Comparison of ENCODE assay signal across 12 cellular contexts in the genomic region with DNA sequence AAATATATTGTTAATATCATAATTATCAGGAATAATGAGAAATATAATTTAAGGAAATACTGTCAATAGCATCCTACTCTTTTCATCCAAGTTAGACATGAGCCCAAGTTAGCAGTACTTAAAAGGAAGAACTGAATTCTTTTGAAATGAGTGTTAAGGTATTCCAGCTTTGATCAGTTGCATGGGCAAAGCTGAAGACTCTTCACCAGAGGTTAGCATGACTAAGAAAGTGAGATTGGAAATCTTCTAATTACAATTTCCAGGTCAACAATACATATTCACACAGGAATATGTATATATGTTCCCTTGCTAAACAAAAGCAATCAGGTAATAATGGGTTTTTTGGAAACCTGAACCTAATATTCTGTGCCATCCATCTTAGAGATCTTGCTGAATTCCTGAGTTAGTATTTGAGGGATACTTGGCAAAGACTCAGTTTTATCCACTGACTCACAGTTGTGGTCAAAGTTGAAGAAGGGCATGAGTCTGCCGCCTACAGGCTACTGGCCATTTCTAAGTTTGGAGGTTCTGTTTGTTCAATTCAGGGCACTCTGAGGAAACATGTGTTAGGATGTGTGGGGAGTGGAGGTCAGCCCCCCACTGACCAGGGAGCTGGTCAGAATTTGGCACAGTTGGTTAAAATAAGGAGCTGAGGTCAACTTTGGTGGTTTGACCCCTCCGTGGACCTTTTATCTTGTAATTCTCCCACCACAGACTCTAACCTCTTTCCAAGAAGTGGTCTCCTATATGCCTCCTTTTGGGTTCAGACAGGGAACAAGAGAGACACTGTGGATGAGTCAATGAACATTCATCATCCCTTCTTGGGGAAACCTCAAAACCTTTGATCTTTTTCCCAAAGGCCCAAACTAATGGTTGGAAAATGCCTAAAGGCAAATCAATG.
A peak's percentile ranks its signal among the peaks of the same experiment; 100 is the strongest.
DNase-seq lines count a peak whose midpoint lies in the region; ATAC-seq, FAIRE-seq and TF ChIP-seq lines count a peak whose summit lies in the region.
"Had no signal": no experiment of that assay in that cellular context is flagged by ENCODE, and none has a peak within 500 bp of the region (broad histone marks: within the 10 kb centered on the region; RNA-seq: fewer than 3 reads in every experiment).

No MANE protein-coding gene starts in this region.

- peak; percentile 73 for DNase-seq in AG09309 (ENCODE audit: low read depth)
- DNase-seq in adipocyte (ENCODE audit: low read depth): peak; percentile 45
- DNase-seq in kidney: no peak
- DNase-seq in activated CD8-positive, alpha-beta memory T cell treated with anti-CD3 and anti-CD28 coated beads, Interleukin-2, amount 50 U/mL, for 4 hours: no peak
- no peak for DNase-seq in NCI-H510A (lab: John Stamatoyannopoulos, UW)
- DNase-seq: cortex of kidney, NCI-H2171 treated with DMSO at 0.1 percent for 48 hours, ovary had no signal

- ATAC-seq in GM19324 (IDR thresholded peaks at IDR 0.05; ENCODE audit: low FRiP score, unreplicated experiment): no peak
- ATAC-seq in GM21526 (IDR thresholded peaks at IDR 0.05; ENCODE audit: low FRiP score, unreplicated experiment): no peak

- TF ChIP-seq RAD21 in Ishikawa (IDR thresholded peaks at IDR 0.05; ENCODE audit: low read depth): 0 out of 2 replicates have a peak, but pooled peaks have one; percentile 2

- H3K27ac ChIP-seq in kidney (ENCODE audit: low read depth in 2 of 2, low read length in 2 of 2): no peak overlapping the region
- H3K27ac ChIP-seq: ovary, SK-N-MC had no signal

- H3K9ac ChIP-seq in adipocyte (ENCODE audit: low read length) (no peak overlapping the region), kidney (ENCODE audit: low read length in 2 of 2) (no peak overlapping the region)

- peak; percentile 43 for TF ChIP-seq CTCF in AG09309 (IDR thresholded peaks at IDR 0.05; ENCODE audit: control insufficient read depth, insufficient read depth, low read depth, low read length, missing control alignments)
- peak; percentile 11 for TF ChIP-seq CTCF in kidney (IDR thresholded peaks at IDR 0.05; ENCODE audit: borderline replicate concordance, extremely low read depth, insufficient read depth)

- intact Hi-C loops in kidney (cut with DNase I): no loop called here

- FAIRE-seq in kidney (lab: Jason Lieb, UNC): no peak

- TF ChIP-seq EP300 in Ishikawa (IDR thresholded peaks at IDR 0.05; ENCODE audit: borderline replicate concordance): no peak

- no peak overlapping the region for H3K4me3 ChIP-seq in AG09309 (ENCODE audit: control insufficient read depth, low read depth, low read length)
- no peak overlapping the region for H3K4me3 ChIP-seq in adipocyte (ENCODE audit: low read length)
- no peak overlapping the region for H3K4me3 ChIP-seq in kidney (ENCODE audit: low read length in 2 of 2)
- H3K4me3 ChIP-seq: ovary, SK-N-MC had no signal

- H3K36me3 ChIP-seq in adipocyte (ENCODE audit: control insufficient read depth, insufficient read depth, low read length, severe bottlenecking) (no peaks in the 10 kb centered on the region), kidney (ENCODE audit: control insufficient read depth in 1 of 2, insufficient read depth in 2 of 2, low read length in 2 of 2) (no peaks in the 10 kb centered on the region)
- H3K36me3 ChIP-seq: ovary had no signal

- H3K9me3 ChIP-seq in adipocyte (ENCODE audit: control insufficient read depth, low read length): no peaks in the 10 kb centered on the region
- no peaks in the 10 kb centered on the region for H3K9me3 ChIP-seq in kidney (ENCODE audit: control insufficient read depth in 1 of 2, low read length in 2 of 2)
- H3K9me3 ChIP-seq: ovary had no signal

- no peaks in the 10 kb centered on the region for H3K27me3 ChIP-seq in adipocyte (replicated peaks; ENCODE audit: control insufficient read depth, insufficient read depth, low read length)
- H3K27me3 ChIP-seq: ovary had no signal

- H3K4me1 ChIP-seq in adipocyte (ENCODE audit: control insufficient read depth, insufficient read depth, low read length): peaks cover 26% of the 10 kb centered on the region
- no peaks in the 10 kb centered on the region for H3K4me1 ChIP-seq in kidney (ENCODE audit: control insufficient read depth in 1 of 2, insufficient read depth in 1 of 2, low read depth in 1 of 2, low read length in 2 of 2)

TF ChIP-seq in Ishikawa, 13 proteins besides CTCF, POLR2A, EP300 and RAD21:
- no peak for TF ChIP-seq EGR1 (IDR thresholded peaks at IDR 0.05)
- TF ChIP-seq TAF1 (IDR thresholded peaks at IDR 0.05; ENCODE audit: low read depth): no peak
- TF ChIP-seq, protein P1, sequence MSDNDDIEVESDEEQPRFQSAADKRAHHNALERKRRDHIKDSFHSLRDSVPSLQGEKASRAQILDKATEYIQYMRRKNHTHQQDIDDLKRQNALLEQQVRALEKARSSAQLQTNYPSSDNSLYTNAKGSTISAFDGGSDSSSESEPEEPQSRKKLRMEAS (IDR thresholded peaks at IDR 0.05): no peak
- TF ChIP-seq TCF12 (IDR thresholded peaks at IDR 0.05; ENCODE audit: low read depth): no peak
- TF ChIP-seq, protein P2, sequence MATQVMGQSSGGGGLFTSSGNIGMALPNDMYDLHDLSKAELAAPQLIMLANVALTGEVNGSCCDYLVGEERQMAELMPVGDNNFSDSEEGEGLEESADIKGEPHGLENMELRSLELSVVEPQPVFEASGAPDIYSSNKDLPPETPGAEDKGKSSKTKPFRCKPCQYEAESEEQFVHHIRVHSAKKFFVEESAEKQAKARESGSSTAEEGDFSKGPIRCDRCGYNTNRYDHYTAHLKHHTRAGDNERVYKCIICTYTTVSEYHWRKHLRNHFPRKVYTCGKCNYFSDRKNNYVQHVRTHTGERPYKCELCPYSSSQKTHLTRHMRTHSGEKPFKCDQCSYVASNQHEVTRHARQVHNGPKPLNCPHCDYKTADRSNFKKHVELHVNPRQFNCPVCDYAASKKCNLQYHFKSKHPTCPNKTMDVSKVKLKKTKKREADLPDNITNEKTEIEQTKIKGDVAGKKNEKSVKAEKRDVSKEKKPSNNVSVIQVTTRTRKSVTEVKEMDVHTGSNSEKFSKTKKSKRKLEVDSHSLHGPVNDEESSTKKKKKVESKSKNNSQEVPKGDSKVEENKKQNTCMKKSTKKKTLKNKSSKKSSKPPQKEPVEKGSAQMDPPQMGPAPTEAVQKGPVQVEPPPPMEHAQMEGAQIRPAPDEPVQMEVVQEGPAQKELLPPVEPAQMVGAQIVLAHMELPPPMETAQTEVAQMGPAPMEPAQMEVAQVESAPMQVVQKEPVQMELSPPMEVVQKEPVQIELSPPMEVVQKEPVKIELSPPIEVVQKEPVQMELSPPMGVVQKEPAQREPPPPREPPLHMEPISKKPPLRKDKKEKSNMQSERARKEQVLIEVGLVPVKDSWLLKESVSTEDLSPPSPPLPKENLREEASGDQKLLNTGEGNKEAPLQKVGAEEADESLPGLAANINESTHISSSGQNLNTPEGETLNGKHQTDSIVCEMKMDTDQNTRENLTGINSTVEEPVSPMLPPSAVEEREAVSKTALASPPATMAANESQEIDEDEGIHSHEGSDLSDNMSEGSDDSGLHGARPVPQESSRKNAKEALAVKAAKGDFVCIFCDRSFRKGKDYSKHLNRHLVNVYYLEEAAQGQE (IDR thresholded peaks at IDR 0.05; ENCODE audit: low read depth): no peak
- no peak for TF ChIP-seq CREB1 (IDR thresholded peaks at IDR 0.05; ENCODE audit: low read depth)

Comparison
In these comparisons a context has a peak if more than half of its experiments do, and no peak if none do; other contexts are left out.
1. DNase-seq: peak in AG09309 (single experiment) and adipocyte (single experiment); none in kidney (single experiment), activated CD8-positive, alpha-beta memory T cell treated with anti-CD3 and anti-CD28 coated beads, Interleukin-2, amount 50 U/mL, for 4 hours (single experiment) and NCI-H510A (single experiment).